ENCODE assay signal across 7 cellular contexts in the genomic region with DNA sequence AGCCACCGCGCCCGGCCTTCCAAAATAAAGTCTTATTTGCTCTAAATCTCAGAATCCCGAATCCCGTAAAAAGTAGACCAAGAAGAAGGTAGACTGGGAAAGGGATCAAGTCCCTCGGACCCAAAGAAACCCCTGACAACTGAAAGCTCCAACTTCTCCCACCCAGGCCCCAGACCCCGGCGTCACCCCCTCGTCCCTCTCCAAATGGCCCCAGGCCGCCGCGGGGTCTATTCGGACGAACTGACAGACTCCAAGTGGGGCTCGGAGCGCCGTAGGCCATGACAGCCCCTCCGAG. TPM values are rescaled to one million over a fixed set of nuclear protein-coding genes. Genes with fewer than 3 reads are reported as not detected.
DNase-seq lines count a peak whose midpoint lies in the region; TF ChIP-seq lines count a peak whose summit lies in the region.

No MANE protein-coding gene starts in this region.

- no peak for TF ChIP-seq POLR2A in stomach (IDR thresholded peaks at IDR 0.05)

- TF ChIP-seq EP300 in stomach (IDR thresholded peaks at IDR 0.05): no peak

- H3K27me3 Mint-ChIP-seq in activated T-helper 1 cell treated with anti-CD3 and anti-CD28 coated beads, Interleukin-12 subunit alpha, Interleukin-12 subunit beta, Interleukin-2, Interleukin-4 antibody, amounts not matched to agents 30 ng/mL and 10 ng/mL and 1 ng/mL, durations not matched to agents 14 hours and 24 hours and 36 hours (ENCODE audit: insufficient read depth): no peaks in the 10 kb centered on the region

- peaks cover 3% of the 10 kb centered on the region for H3K4me1 ChIP-seq in iPS-18a (ENCODE audit: control insufficient read depth, low read depth, low read length)
- H3K4me1 ChIP-seq in stomach: peaks cover 43 to 54% (median 48%) of the 10 kb centered on the region in 4 donors

- H3K9ac ChIP-seq in iPS-18a (ENCODE audit: low read length): peak overlapping the region; percentile 78

- peak overlapping the region; percentile 83 for H3K4me3 ChIP-seq in HL-60 (replicated peaks; ENCODE audit: insufficient read depth, low read length)
- H3K4me3 ChIP-seq in iPS-18a (ENCODE audit: low read length): peak overlapping the region; percentile 92
- peak overlapping the region; percentile 75 to 94 (median 86) for H3K4me3 ChIP-seq in stomach

- peaks cover 27% of the 10 kb centered on the region for H3K36me3 Mint-ChIP-seq in activated T-helper 1 cell treated with anti-CD3 and anti-CD28 coated beads, Interleukin-12 subunit alpha, Interleukin-12 subunit beta, Interleukin-2, Interleukin-4 antibody, amounts not matched to agents 30 ng/mL and 10 ng/mL and 1 ng/mL, durations not matched to agents 14 hours and 24 hours and 36 hours (ENCODE audit: low read depth)

- no peaks in the 10 kb centered on the region for H3K9me3 ChIP-seq in iPS-18a (ENCODE audit: control insufficient read depth, low read depth, low read length)
- H3K9me3 ChIP-seq in stomach: no peaks in the 10 kb centered on the region

- peak overlapping the region; percentile 100 for H3K27ac Mint-ChIP-seq in activated T-helper 1 cell treated with anti-CD3 and anti-CD28 coated beads, Interleukin-12 subunit alpha, Interleukin-12 subunit beta, Interleukin-2, Interleukin-4 antibody, amounts not matched to agents 30 ng/mL and 10 ng/mL and 1 ng/mL, durations not matched to agents 14 hours and 24 hours and 36 hours

- H3K27ac ChIP-seq in HL-60 (replicated peaks): peak overlapping the region; percentile 95
- no peak overlapping the region for H3K27ac ChIP-seq in iPS-18a (ENCODE audit: low read length)
- H3K27ac ChIP-seq in stomach: peak overlapping the region; percentile 91 to 95 (median 95)

- peaks cover 33% of the 10 kb centered on the region for H3K4me1 Mint-ChIP-seq in activated T-helper 1 cell treated with anti-CD3 and anti-CD28 coated beads, Interleukin-12 subunit alpha, Interleukin-12 subunit beta, Interleukin-2, Interleukin-4 antibody, amounts not matched to agents 30 ng/mL and 10 ng/mL and 1 ng/mL, durations not matched to agents 14 hours and 24 hours and 36 hours (ENCODE audit: low read depth)

- H3K4me3 Mint-ChIP-seq in activated T-helper 1 cell treated with anti-CD3 and anti-CD28 coated beads, Interleukin-12 subunit alpha, Interleukin-12 subunit beta, Interleukin-2, Interleukin-4 antibody, amounts not matched to agents 30 ng/mL and 10 ng/mL and 1 ng/mL, durations not matched to agents 14 hours and 24 hours and 36 hours: peak overlapping the region; percentile 98

- no peak for TF ChIP-seq CTCF in HL-60 (IDR thresholded peaks at IDR 0.05; ENCODE audit: insufficient read depth, low read length)
- TF ChIP-seq CTCF in stomach (IDR thresholded peaks at IDR 0.05): no peak

- H3K9me3 Mint-ChIP-seq in activated T-helper 1 cell treated with anti-CD3 and anti-CD28 coated beads, Interleukin-12 subunit alpha, Interleukin-12 subunit beta, Interleukin-2, Interleukin-4 antibody, amounts not matched to agents 30 ng/mL and 10 ng/mL and 1 ng/mL, durations not matched to agents 14 hours and 24 hours and 36 hours: no peaks in the 10 kb centered on the region

- H3K27me3 ChIP-seq in HL-60 (ENCODE audit: insufficient read depth, poor library complexity, severe bottlenecking): no peaks in the 10 kb centered on the region
- no peaks in the 10 kb centered on the region for H3K27me3 ChIP-seq in iPS-18a (ENCODE audit: control insufficient read depth, insufficient read depth, low read length)
- H3K27me3 ChIP-seq in stomach: no peaks in the 10 kb centered on the region

- 0 to 1% (median 0%) methylated on average over 13 to 18 of the region's 18 CpGs for whole genome bisulfite sequencing in stomach, 5 donors

- H3K36me3 ChIP-seq in iPS-18a (ENCODE audit: control insufficient read depth, low read depth, low read length): peaks cover 4% of the 10 kb centered on the region
- H3K36me3 ChIP-seq in stomach: peaks cover 0 to 22% (median 7%) of the 10 kb centered on the region in 4 donors

- intact Hi-C loops in activated T-helper 1 cell treated with anti-CD3 and anti-CD28 coated beads, Interleukin-12 subunit alpha, Interleukin-12 subunit beta, Interleukin-2, Interleukin-4 antibody, amounts not matched to agents 30 ng/mL and 10 ng/mL and 1 ng/mL, durations not matched to agents 14 hours and 24 hours and 36 hours (cut with micrococcal nuclease): loop anchor here (1.0 to 5.0 kb wide), 8 partner anchors 12 to 538 kb away; no protein-coding TSS in a partner anchor
- intact Hi-C loops in stomach (cut with DNase I; ENCODE audit: low total_unique reads): no loop called here

- DNase-seq in HL-60 (ENCODE audit: low read depth in 1 of 2, low spot score in 1 of 2) (no peak), stomach (no peak), NCI-H1417 treated with DMSO at 0.1 percent for 48 hours (lab: John Stamatoyannopoulos, UW) (no peak), NCI-H1436 treated with DMSO at 0.1 percent for 48 hours (lab: John Stamatoyannopoulos, UW) (no peak), midbrain (lab: John Stamatoyannopoulos, UW) (no peak)
- DNase-seq in activated T-helper 1 cell treated with anti-CD3 and anti-CD28 coated beads, Interleukin-12 subunit alpha, Interleukin-12 subunit beta, Interleukin-2, Interleukin-4 antibody, amounts not matched to agents 30 ng/mL and 10 ng/mL and 1 ng/mL, durations not matched to agents 14 hours and 24 hours and 36 hours (ENCODE audit: low spot score): no peak

RNA-seq across cellular contexts. Expression of a gene that starts 0.5 kb away (rescaled TPM):
- total RNA-seq in activated T-helper 1 cell treated with anti-CD3 and anti-CD28 coated beads, Interleukin-12 subunit alpha, Interleukin-12 subunit beta, Interleukin-2, Interleukin-4 antibody, amounts not matched to agents 30 ng/mL and 10 ng/mL and 1 ng/mL, durations not matched to agents 14 hours and 24 hours and 36 hours: 273 and 287 TPM in 2 replicates
- 100 to 1,000 TPM in 3 of 5 donors, 10 to 100 TPM in 2; 37.1 to 298 (median 107) TPM for total RNA-seq in stomach
- 100 to 1,000 TPM in 2 of 3 donors, 10 to 100 TPM in 1; 68.3 to 136 (median 114) TPM for polyA plus RNA-seq in stomach

RNA-seq across cellular contexts. Expression of a gene that starts 14.4 kb away (rescaled TPM):
- total RNA-seq in activated T-helper 1 cell treated with anti-CD3 and anti-CD28 coated beads, Interleukin-12 subunit alpha, Interleukin-12 subunit beta, Interleukin-2, Interleukin-4 antibody, amounts not matched to agents 30 ng/mL and 10 ng/mL and 1 ng/mL, durations not matched to agents 14 hours and 24 hours and 36 hours: 151 and 180 TPM in 2 replicates
- total RNA-seq in stomach: 100 to 1,000 TPM in 2 of 5 donors, 10 to 100 TPM in 3; 44.2 to 268 (median 90.4) TPM
- polyA plus RNA-seq in stomach: 10 to 100 TPM; 42.0 to 95.6 (median 85.4) TPM

RNA-seq across cellular contexts. Expression of a gene that starts 37.4 kb away (rescaled TPM):
- total RNA-seq in activated T-helper 1 cell treated with anti-CD3 and anti-CD28 coated beads, Interleukin-12 subunit alpha, Interleukin-12 subunit beta, Interleukin-2, Interleukin-4 antibody, amounts not matched to agents 30 ng/mL and 10 ng/mL and 1 ng/mL, durations not matched to agents 14 hours and 24 hours and 36 hours: 219 and 226 TPM in 2 replicates
- total RNA-seq in stomach: 100 to 1,000 TPM in 1 of 5 donors, 10 to 100 TPM in 4; 12.3 to 128 (median 52.5) TPM
- polyA plus RNA-seq in stomach: 10 to 100 TPM; 11.4 to 26.5 (median 12.1) TPM

RNA-seq across cellular contexts. Expression of a gene that starts 56.5 kb away (rescaled TPM):
- total RNA-seq in activated T-helper 1 cell treated with anti-CD3 and anti-CD28 coated beads, Interleukin-12 subunit alpha, Interleukin-12 subunit beta, Interleukin-2, Interleukin-4 antibody, amounts not matched to agents 30 ng/mL and 10 ng/mL and 1 ng/mL, durations not matched to agents 14 hours and 24 hours and 36 hours: 0.44 and 0.78 TPM in 2 replicates
- total RNA-seq in stomach: 1 to 10 TPM in 2 of 5 donors, not detected in 3; 1.2 to 3.3 TPM
- 1 to 10 TPM in 2 of 3 donors, not detected in 1; 1.4 to 3.4 TPM for polyA plus RNA-seq in stomach
